In genomic region chr10:31728698-31729224, GRCh38 we compare ENCODE assay signal across 19 cellular contexts.
"Had no signal": no experiment of that assay in that cellular context is flagged by ENCODE, and none has a peak within 500 bp of the region (broad histone marks: within the 10 kb centered on the region; RNA-seq: fewer than 3 reads in every experiment).

No MANE protein-coding gene starts in this region.

- H3K36me3 ChIP-seq: ascending aorta, left lung, right atrium auricular region, tibial artery, vagina had no signal

- H3K9me3 ChIP-seq: ascending aorta, left lung, mucosa of descending colon, tibial artery, vagina had no signal

- H3K4me3 ChIP-seq: ascending aorta, dorsolateral prefrontal cortex, left lung, mucosa of descending colon, right atrium auricular region, tibial artery, vagina had no signal

- H3K27me3 ChIP-seq: ascending aorta, left lung, right atrium auricular region, tibial artery, vagina had no signal

- DNase-seq: activated CD4-positive, alpha-beta T cell treated with anti-CD3 and anti-CD28 coated beads for 1 hour; activated CD4-positive, alpha-beta T cell treated with anti-CD3 and anti-CD28 coated beads, Interleukin-2, amount 50 U/mL, for 4 hours; activated naive CD4-positive, alpha-beta T cell treated with Interleukin-2 at 50 U/mL for 16 hours; activated naive CD8-positive, alpha-beta T cell treated with anti-CD3 and anti-CD28 coated beads, Interleukin-2, amount 50 U/mL, for 24 hours; dorsolateral prefrontal cortex; erythroblast; kidney; left lung; mammary epithelial cell; mucosa of descending colon; naive thymus-derived CD4-positive, alpha-beta T cell; occipital lobe; stimulated activated CD4-positive, alpha-beta T cell treated with anti-CD3 and anti-CD28 coated beads, Interleukin-4, amount 100 ng/mL, for 1 hour; stimulated activated naive B cell treated with anti-CD40 and anti-IgM and Interleukin-4, amounts not matched to agents 10 μg/mL and 1 μg/mL and 100 μg/mL, for 72 hours; T1000; tibial artery had no signal

- H3K27ac ChIP-seq: ascending aorta, dorsolateral prefrontal cortex, left lung, right atrium auricular region, tibial artery, vagina had no signal

- H3K4me1 ChIP-seq: ascending aorta, left lung, right atrium auricular region, vagina had no signal
